In genomic region chr1:34398916-34399275, GRCh38 we compare ENCODE assay signal across 22 cellular contexts.
DNase-seq lines count a peak whose midpoint lies in the region; ATAC-seq and TF ChIP-seq lines count a peak whose summit lies in the region.
"Had no signal": no experiment of that assay in that cellular context is flagged by ENCODE, and none has a peak within 500 bp of the region (broad histone marks: within the 10 kb centered on the region; RNA-seq: fewer than 3 reads in every experiment).

No MANE protein-coding gene starts in this region.

- no peak overlapping the region for H3K27ac ChIP-seq in SJCRH30
- H3K27ac ChIP-seq: lower lobe of right lung, stomach, upper lobe of left lung had no signal

- CTCF ChIA-PET in activated CD4-positive, alpha-beta T cell treated with anti-CD3 and anti-CD28 coated beads, Interleukin-2, amount 10 ng/mL, durations not matched to agents 7 days and 5 days (lab: Charles Lee) = no interaction called here

- no peak overlapping the region for H3K4me3 ChIP-seq in SJCRH30
- H3K4me3 ChIP-seq: lower lobe of right lung, stomach, upper lobe of left lung had no signal

- H3K4me3 Mint-ChIP-seq in activated CD4-positive, alpha-beta T cell treated with anti-CD3 and anti-CD28 coated beads, Interleukin-2, amount 10 ng/mL, durations not matched to agents 24 days and 14 days = no peak overlapping the region
- no peak overlapping the region for H3K4me3 Mint-ChIP-seq in activated CD4-positive, alpha-beta T cell treated with anti-CD3 and anti-CD28 coated beads, Interleukin-2, amount 10 ng/mL, durations not matched to agents 7 days and 5 days
- no peak overlapping the region for H3K4me3 Mint-ChIP-seq in glutamatergic neuron (ENCODE audit: unreplicated experiment)
- H3K4me3 Mint-ChIP-seq: activated naive CD4-positive, alpha-beta T cell treated with anti-CD3 and anti-CD28 coated beads, Interleukin-2, amount 50 U/mL, for 24 hours; HFFc6 had no signal

- H3K36me3 ChIP-seq in SJCRH30 = no peaks in the 10 kb centered on the region
- H3K36me3 ChIP-seq: BE2C, lower lobe of right lung, stomach, upper lobe of left lung had no signal

- H3K4me1 Mint-ChIP-seq in activated CD4-positive, alpha-beta T cell treated with anti-CD3 and anti-CD28 coated beads, Interleukin-2, amount 10 ng/mL, durations not matched to agents 24 days and 14 days = no peaks in the 10 kb centered on the region
- H3K4me1 Mint-ChIP-seq in activated CD4-positive, alpha-beta T cell treated with anti-CD3 and anti-CD28 coated beads, Interleukin-2, amount 10 ng/mL, durations not matched to agents 7 days and 5 days = no peaks in the 10 kb centered on the region
- H3K4me1 Mint-ChIP-seq in glutamatergic neuron (ENCODE audit: low read depth, unreplicated experiment) = peaks cover 2% of the 10 kb centered on the region
- H3K4me1 Mint-ChIP-seq: activated naive CD4-positive, alpha-beta T cell treated with anti-CD3 and anti-CD28 coated beads, Interleukin-2, amount 50 U/mL, for 24 hours had no signal

- intact Hi-C loops in activated CD4-positive, alpha-beta T cell treated with anti-CD3 and anti-CD28 coated beads, Interleukin-2, amount 10 ng/mL, durations not matched to agents 24 days and 14 days (cut with micrococcal nuclease) = no loop called here

- H3K4me1 ChIP-seq in SJCRH30 = no peaks in the 10 kb centered on the region
- H3K4me1 ChIP-seq: BE2C, lower lobe of right lung, upper lobe of left lung had no signal

- H3K27me3 ChIP-seq in SJCRH30 = no peaks in the 10 kb centered on the region
- H3K27me3 ChIP-seq: BE2C, stomach, upper lobe of left lung had no signal

- ATAC-seq in GM21737 (IDR thresholded peaks at IDR 0.05; ENCODE audit: unreplicated experiment) = no peak
- ATAC-seq in HG03378 (IDR thresholded peaks at IDR 0.05; ENCODE audit: unreplicated experiment) = no peak
- ATAC-seq in GM21423 (IDR thresholded peaks at IDR 0.05; ENCODE audit: unreplicated experiment) = no peak
- ATAC-seq: lower lobe of right lung had no signal

- POLR2A ChIA-PET in activated CD4-positive, alpha-beta T cell treated with anti-CD3 and anti-CD28 coated beads, Interleukin-2, amount 10 ng/mL, durations not matched to agents 7 days and 5 days (lab: Charles Lee) = no interaction called here

- peaks cover 1% of the 10 kb centered on the region for H3K27me3 Mint-ChIP-seq in activated CD4-positive, alpha-beta T cell treated with anti-CD3 and anti-CD28 coated beads, Interleukin-2, amount 10 ng/mL, durations not matched to agents 24 days and 14 days
- no peaks in the 10 kb centered on the region for H3K27me3 Mint-ChIP-seq in activated CD4-positive, alpha-beta T cell treated with anti-CD3 and anti-CD28 coated beads, Interleukin-2, amount 10 ng/mL, durations not matched to agents 7 days and 5 days
- no peaks in the 10 kb centered on the region for H3K27me3 Mint-ChIP-seq in glutamatergic neuron (ENCODE audit: unreplicated experiment)

- peak; percentile 11 for TF ChIP-seq CTCF in glutamatergic neuron (IDR thresholded peaks at IDR 0.05; ENCODE audit: partially characterized antibody, unreplicated experiment)

- H3K27ac Mint-ChIP-seq in activated CD4-positive, alpha-beta T cell treated with anti-CD3 and anti-CD28 coated beads, Interleukin-2, amount 10 ng/mL, durations not matched to agents 24 days and 14 days = no peak overlapping the region
- no peak overlapping the region for H3K27ac Mint-ChIP-seq in activated CD4-positive, alpha-beta T cell treated with anti-CD3 and anti-CD28 coated beads, Interleukin-2, amount 10 ng/mL, durations not matched to agents 7 days and 5 days
- no peak overlapping the region for H3K27ac Mint-ChIP-seq in glutamatergic neuron (ENCODE audit: unreplicated experiment)
- H3K27ac Mint-ChIP-seq: activated naive CD4-positive, alpha-beta T cell treated with anti-CD3 and anti-CD28 coated beads, Interleukin-2, amount 50 U/mL, for 24 hours; HFFc6 had no signal

- no peaks in the 10 kb centered on the region for H3K36me3 Mint-ChIP-seq in activated CD4-positive, alpha-beta T cell treated with anti-CD3 and anti-CD28 coated beads, Interleukin-2, amount 10 ng/mL, durations not matched to agents 24 days and 14 days (ENCODE audit: low read depth)
- no peaks in the 10 kb centered on the region for H3K36me3 Mint-ChIP-seq in activated CD4-positive, alpha-beta T cell treated with anti-CD3 and anti-CD28 coated beads, Interleukin-2, amount 10 ng/mL, durations not matched to agents 7 days and 5 days (ENCODE audit: low read depth)
- no peaks in the 10 kb centered on the region for H3K36me3 Mint-ChIP-seq in glutamatergic neuron (ENCODE audit: unreplicated experiment)
- H3K36me3 Mint-ChIP-seq: activated naive CD4-positive, alpha-beta T cell treated with anti-CD3 and anti-CD28 coated beads, Interleukin-2, amount 50 U/mL, for 24 hours had no signal

- H3K9me3 ChIP-seq in SJCRH30 (replicated peaks) = no peaks in the 10 kb centered on the region
- H3K9me3 ChIP-seq: BE2C, lower lobe of right lung, upper lobe of left lung had no signal

- DNase-seq in activated CD4-positive, alpha-beta T cell treated with anti-CD3 and anti-CD28 coated beads, Interleukin-2, amount 10 ng/mL, durations not matched to agents 24 days and 14 days = peak; percentile 25
- no peak for DNase-seq in activated CD4-positive, alpha-beta T cell treated with anti-CD3 and anti-CD28 coated beads, Interleukin-2, amount 10 ng/mL, durations not matched to agents 7 days and 5 days
- peak; percentile 8 to 22 for DNase-seq in SJCRH30
- no peak for DNase-seq in glutamatergic neuron
- DNase-seq in RKO (ENCODE audit: low spot score) = no peak
- DNase-seq: activated CD4-positive, alpha-beta T cell treated with anti-CD3 and anti-CD28 coated beads for 4 hours; BE2C; cortex of kidney; DND-41; HFFc6; KG1; kidney glomerular epithelial cell; lower lobe of right lung; NCI-H1436; NCI-H510A; NK-92 treated with Interleukin-12 subunit alpha and Interleukin-12 subunit beta, amount 100 ng/mL, for 24 hours; stomach; upper lobe of left lung had no signal

- H3K9me3 Mint-ChIP-seq in activated CD4-positive, alpha-beta T cell treated with anti-CD3 and anti-CD28 coated beads, Interleukin-2, amount 10 ng/mL, durations not matched to agents 24 days and 14 days = no peaks in the 10 kb centered on the region
- H3K9me3 Mint-ChIP-seq in activated CD4-positive, alpha-beta T cell treated with anti-CD3 and anti-CD28 coated beads, Interleukin-2, amount 10 ng/mL, durations not matched to agents 7 days and 5 days = no peaks in the 10 kb centered on the region
- no peaks in the 10 kb centered on the region for H3K9me3 Mint-ChIP-seq in glutamatergic neuron (ENCODE audit: unreplicated experiment)

Comparison
In these comparisons a context has a peak if more than half of its experiments do, and no peak if none do; other contexts are left out.
1. DNase-seq: peak in activated CD4-positive, alpha-beta T cell treated with anti-CD3 and anti-CD28 coated beads, Interleukin-2, amount 10 ng/mL, durations not matched to agents 24 days and 14 days (single experiment) and SJCRH30 (2 of 2); none in activated CD4-positive, alpha-beta T cell treated with anti-CD3 and anti-CD28 coated beads, Interleukin-2, amount 10 ng/mL, durations not matched to agents 7 days and 5 days (single experiment), glutamatergic neuron (single experiment) and RKO (single experiment).